21 cellular contexts compared by ENCODE assay signal in the genomic region with DNA sequence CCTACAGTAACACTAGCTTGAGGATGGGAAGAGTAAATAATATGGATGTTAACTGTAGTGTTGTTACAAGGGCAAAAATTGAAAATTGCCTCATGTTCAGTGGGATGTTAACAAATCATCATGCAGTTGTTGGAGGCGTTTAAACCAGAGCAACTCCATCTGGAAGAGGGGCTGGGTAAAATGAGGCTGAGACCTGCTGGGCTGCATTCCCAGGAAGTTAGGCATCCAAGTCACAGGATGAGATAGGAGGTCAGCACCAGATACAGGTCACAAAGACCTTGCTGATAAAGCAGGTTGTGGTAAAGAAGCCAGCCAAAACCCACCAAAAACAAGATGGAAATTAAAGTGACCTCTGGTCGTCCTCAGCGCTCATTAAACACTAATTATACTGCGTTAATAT.
"Had no signal": no experiment of that assay in that cellular context is flagged by ENCODE, and none has a peak within 500 bp of the region (broad histone marks: within the 10 kb centered on the region; RNA-seq: fewer than 3 reads in every experiment).

No MANE protein-coding gene starts in this region.

- H3K27ac Mint-ChIP-seq: mesothelial cell of epicardium; natural killer cell treated with Interleukin-12 subunit alpha and Interleukin-12 subunit beta and Interleukin-15 and Interleukin-18, amount 100 ng/mL, for 72 hours; neural progenitor cell; progenitor cell of endocrine pancreas had no signal

- H3K9me3 ChIP-seq: esophagus muscularis mucosa, gastrocnemius medialis, heart right ventricle, pancreas, suprapubic skin, thyroid gland, upper lobe of right lung had no signal

- H3K9me3 Mint-ChIP-seq: mesothelial cell of epicardium; natural killer cell treated with Interleukin-12 subunit alpha and Interleukin-12 subunit beta and Interleukin-15 and Interleukin-18, amount 100 ng/mL, for 72 hours; neural progenitor cell had no signal

- H3K27me3 ChIP-seq: esophagus muscularis mucosa, gastrocnemius medialis, neural progenitor cell, pancreas, suprapubic skin, thyroid gland, upper lobe of right lung had no signal

- ATAC-seq: gastrocnemius medialis; heart right ventricle; left lobe of liver; natural killer cell treated with Interleukin-12 subunit alpha and Interleukin-12 subunit beta and Interleukin-15 and Interleukin-18, amount 100 ng/mL, for 72 hours; pancreas; right cardiac atrium; stimulated activated naive CD8-positive, alpha-beta T cell treated with anti-CD3 and anti-CD28 coated beads, Interleukin-15, Interleukin-2, amounts not matched to agents 100 U/mL and 50 U/mL, for 24 hours; upper lobe of right lung had no signal

- H3K4me3 Mint-ChIP-seq: mesothelial cell of epicardium; natural killer cell treated with Interleukin-12 subunit alpha and Interleukin-12 subunit beta and Interleukin-15 and Interleukin-18, amount 100 ng/mL, for 72 hours; neural progenitor cell had no signal

- H2AFZ ChIP-seq: neural progenitor cell had no signal

- DNase-seq: effector CD8-positive, alpha-beta T cell; gastrocnemius medialis; heart right ventricle; hypothalamus; mammary epithelial cell; nucleus accumbens; pancreas; right cardiac atrium; small intestine; stimulated activated CD4-positive, alpha-beta T cell treated with anti-CD3 and anti-CD28 coated beads, Interleukin-2, amount 100 ng/mL, for 48 hours; stimulated activated naive CD8-positive, alpha-beta T cell treated with anti-CD3 and anti-CD28 coated beads, Interleukin-15, Interleukin-2, amounts not matched to agents 100 U/mL and 50 U/mL, for 24 hours; thyroid gland; upper lobe of right lung had no signal

- H3K4me1 ChIP-seq: esophagus muscularis mucosa, suprapubic skin, upper lobe of right lung had no signal

- H3K27me3 Mint-ChIP-seq: progenitor cell of endocrine pancreas had no signal

- H3K4me3 ChIP-seq: coronary artery, esophagus muscularis mucosa, gastrocnemius medialis, heart right ventricle, neural progenitor cell, pancreas, suprapubic skin, thyroid gland, upper lobe of right lung had no signal

- H3K27ac ChIP-seq: coronary artery, esophagus muscularis mucosa, gastrocnemius medialis, heart right ventricle, neural progenitor cell, pancreas, suprapubic skin, upper lobe of right lung had no signal

- H3K9ac ChIP-seq: neural progenitor cell had no signal

- H3K4me2 ChIP-seq: neural progenitor cell had no signal

- H3K36me3 ChIP-seq: esophagus muscularis mucosa, gastrocnemius medialis, heart right ventricle, neural progenitor cell, pancreas, suprapubic skin, thyroid gland, upper lobe of right lung had no signal

- H3K36me3 Mint-ChIP-seq: mesothelial cell of epicardium; natural killer cell treated with Interleukin-12 subunit alpha and Interleukin-12 subunit beta and Interleukin-15 and Interleukin-18, amount 100 ng/mL, for 72 hours; neural progenitor cell had no signal
